ENCODE assay signal across 9 cellular contexts in the genomic region with DNA sequence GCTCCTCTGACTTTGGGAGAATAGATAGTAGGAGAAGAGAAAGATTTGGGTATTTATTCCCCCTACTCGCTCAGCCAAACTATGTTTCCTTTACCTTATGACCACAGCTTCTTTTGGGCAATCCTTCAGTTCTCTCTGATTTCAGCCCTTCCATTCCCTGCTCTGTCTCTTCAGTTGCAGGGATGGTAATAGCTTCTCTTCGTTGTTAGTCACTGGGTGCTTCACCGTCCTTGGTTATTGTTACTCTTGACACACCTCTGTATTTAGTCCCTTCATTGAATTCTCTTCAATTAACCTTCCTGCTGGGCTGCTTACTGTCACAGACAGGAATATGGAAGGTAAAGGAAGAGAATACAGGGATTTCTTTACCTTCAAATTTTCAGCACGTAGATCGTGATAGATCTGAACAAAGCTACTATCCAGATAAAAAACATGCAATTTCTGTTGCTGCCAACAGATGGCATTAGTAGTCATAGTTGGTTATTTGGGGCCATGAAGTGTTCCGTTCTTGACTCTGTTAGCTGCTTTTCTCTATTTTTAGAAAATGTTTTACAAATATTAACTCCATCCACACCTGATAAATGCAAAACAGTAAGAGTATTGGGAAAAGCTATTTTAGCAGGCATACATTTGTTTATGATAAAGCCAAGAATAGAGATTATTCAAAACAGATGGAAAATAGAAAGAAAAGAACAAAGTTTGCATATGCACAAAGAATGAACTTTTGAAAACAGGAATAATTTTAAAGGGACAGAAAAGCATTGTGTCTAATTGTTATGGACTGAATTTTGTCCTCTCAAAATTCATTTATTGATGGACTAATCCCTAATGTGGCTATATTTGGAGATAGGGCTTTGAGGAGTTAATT. TPM values are rescaled to one million over a fixed set of nuclear protein-coding genes. Genes with fewer than 3 reads are reported as not detected.
A peak's percentile ranks its signal among the peaks of the same experiment; 100 is the strongest.
DNase-seq lines count a peak whose midpoint lies in the region; ATAC-seq and TF ChIP-seq lines count a peak whose summit lies in the region.
"Had no signal": no experiment of that assay in that cellular context is flagged by ENCODE, and none has a peak within 500 bp of the region (broad histone marks: within the 10 kb centered on the region; RNA-seq: fewer than 3 reads in every experiment).

No MANE protein-coding gene starts in this region.

- peak in 4 of 5 experiments; percentile 45 to 67 (median 57) for TF ChIP-seq CTCF in gastrocnemius medialis (IDR thresholded peaks at IDR 0.05 in 4 of 5, conservative IDR thresholded peaks at IDR 0.05 in 1 of 5)

- no peak for TF ChIP-seq POLR2A in gastrocnemius medialis (IDR thresholded peaks at IDR 0.05)

- peaks cover 0 to 3% of the 10 kb centered on the region in 2 donors for H3K4me1 ChIP-seq in gastrocnemius medialis

- no peaks in the 10 kb centered on the region for H3K9me3 ChIP-seq in gastrocnemius medialis

- H3K27me3 ChIP-seq in gastrocnemius medialis: no peaks in the 10 kb centered on the region

- H3K4me3 ChIP-seq in gastrocnemius medialis: peak overlapping the region; percentile 12 to 30 (median 25)

- ATAC-seq in GM18873 (IDR thresholded peaks at IDR 0.05; ENCODE audit: low FRiP score, unreplicated experiment): peak; percentile 84
- ATAC-seq in HG03108 (IDR thresholded peaks at IDR 0.05; ENCODE audit: unreplicated experiment): peak; percentile 70
- ATAC-seq in gastrocnemius medialis: peak; percentile 74 to 78

- no peak overlapping the region for H3K27ac ChIP-seq in gastrocnemius medialis

- DNase-seq in COLO829 (ENCODE audit: low spot score) (peak; percentile 85), NCI-H2171 treated with DMSO at 0.1 percent for 48 hours (lab: John Stamatoyannopoulos, UW) (peak; percentile 69), amniotic stem cell (lab: John Stamatoyannopoulos, UW) (peak; percentile 11), hepatic stellate cell (ENCODE audit: low spot score) (peak; percentile 32), gastrocnemius medialis (no peak), cerebellar nuclear complex (lab: John Stamatoyannopoulos, UW) (no peak)

- intact Hi-C loops in gastrocnemius medialis (cut with DNase I; ENCODE audit: low total_unique reads): loop anchor here (2.0 to 10.0 kb wide), 3 partner anchors 142 to 579 kb away; partner anchors contain the start of gene CDK14

- in situ Hi-C loops in gastrocnemius medialis (cut with MboI; ENCODE audit: low sequenced_read_pairs in 4 of 4): loop anchor here in 3 of 4 donors (10.0 to 25.0 kb wide), 4 partner anchors 182 to 1169 kb away; no protein-coding TSS in a partner anchor

- H3K36me3 ChIP-seq in gastrocnemius medialis: no peaks in the 10 kb centered on the region

RNA-seq across cellular contexts. Expression of gene PTTG1IP2, which starts 14.0 kb away (rescaled TPM):
- total RNA-seq in gastrocnemius medialis: not detected
- total RNA-seq: activated CD8-positive, alpha-beta memory T cell treated with anti-CD3 and anti-CD28 coated beads for 36 hours had no signal

RNA-seq across cellular contexts. Expression of gene CLDN12, which starts 52.1 kb away (rescaled TPM):
- 10 to 100 TPM in 3 of 4 donors, 1 to 10 TPM in 1; 9.5 to 39.9 (median 32.6) TPM for total RNA-seq in gastrocnemius medialis

Comparison
In these comparisons a context has a peak if more than half of its experiments do, and no peak if none do; other contexts are left out.
1. DNase-seq: peak in COLO829 (single experiment), NCI-H2171 treated with DMSO at 0.1 percent for 48 hours (single experiment), amniotic stem cell (single experiment) and hepatic stellate cell (single experiment); none in gastrocnemius medialis (0 of 2) and cerebellar nuclear complex (0 of 2).
2. Peak in every context shown above with its lines, with median percentiles within 50 percentile points of each other: ATAC-seq.